Comparison of ENCODE assay signal across 12 cellular contexts in the genomic region with DNA sequence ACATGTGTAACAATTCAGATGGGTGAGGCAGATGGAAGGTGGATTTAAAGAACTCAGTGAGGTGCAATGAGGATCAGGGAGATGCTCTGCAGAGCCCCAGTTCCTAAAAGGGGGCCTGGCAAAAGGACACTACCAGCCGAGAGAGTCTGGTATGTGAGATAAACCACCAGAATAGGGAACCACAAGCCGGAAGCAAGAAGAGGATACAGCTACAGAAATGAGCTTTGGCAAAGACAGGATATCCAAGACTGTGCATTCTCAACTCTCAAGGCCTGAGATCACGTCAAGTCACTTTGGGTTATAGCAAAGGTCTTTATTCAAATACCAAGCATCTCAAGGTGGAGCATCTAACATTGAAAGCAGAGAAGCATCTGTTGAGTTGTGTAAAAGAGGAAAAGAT.
DNase-seq lines count a peak whose midpoint lies in the region; ATAC-seq and TF ChIP-seq lines count a peak whose summit lies in the region.
"Had no signal": no experiment of that assay in that cellular context is flagged by ENCODE, and none has a peak within 500 bp of the region (broad histone marks: within the 10 kb centered on the region; RNA-seq: fewer than 3 reads in every experiment).

No MANE protein-coding gene starts in this region.

- H3K36me3 ChIP-seq in gastrocnemius medialis (no peaks in the 10 kb centered on the region), vagina (no peaks in the 10 kb centered on the region)

- intact Hi-C loops in gastrocnemius medialis (cut with DNase I; ENCODE audit: low total_unique reads) = no loop called here
- intact Hi-C loops in vagina (cut with DNase I) = no loop called here

- H3K4me1 ChIP-seq in gastrocnemius medialis (no peaks in the 10 kb centered on the region), vagina (no peaks in the 10 kb centered on the region)
- H3K4me1 ChIP-seq: foreskin keratinocyte had no signal

- H3K27ac Mint-ChIP-seq in memory B cell = peak overlapping the region; percentile 22
- H3K27ac Mint-ChIP-seq: brain, nephron had no signal

- H3K27me3 Mint-ChIP-seq in memory B cell = no peaks in the 10 kb centered on the region

- in situ Hi-C loops in gastrocnemius medialis (cut with MboI; ENCODE audit: low sequenced_read_pairs in 4 of 4) = no loop called here

- no peak overlapping the region for H3K4me3 Mint-ChIP-seq in memory B cell
- H3K4me3 Mint-ChIP-seq: brain, nephron had no signal

- TF ChIP-seq POLR2A in gastrocnemius medialis (IDR thresholded peaks at IDR 0.05) = no peak
- no peak for TF ChIP-seq POLR2A in vagina (IDR thresholded peaks at IDR 0.05)

- H3K9me3 ChIP-seq in gastrocnemius medialis (no peaks in the 10 kb centered on the region), vagina (no peaks in the 10 kb centered on the region)

- H3K27me3 ChIP-seq in gastrocnemius medialis = no peaks in the 10 kb centered on the region
- no peaks in the 10 kb centered on the region for H3K27me3 ChIP-seq in vagina
- H3K27me3 ChIP-seq: foreskin keratinocyte had no signal

- no peak for TF ChIP-seq CTCF in gastrocnemius medialis (IDR thresholded peaks at IDR 0.05 in 4 of 5, conservative IDR thresholded peaks at IDR 0.05 in 1 of 5)
- TF ChIP-seq CTCF in vagina (IDR thresholded peaks at IDR 0.05) = no peak

- ATAC-seq in GM18909 (IDR thresholded peaks at IDR 0.05; ENCODE audit: poor library complexity, unreplicated experiment) (peak; percentile 95), HG02610 (IDR thresholded peaks at IDR 0.05; ENCODE audit: unreplicated experiment) (peak; percentile 73), HG03575 (IDR thresholded peaks at IDR 0.05; ENCODE audit: extremely low read depth, insufficient number of reproducible peaks, low FRiP score, unreplicated experiment) (peak; percentile 90), memory B cell (ENCODE audit: low read depth) (peak; percentile 86), gastrocnemius medialis (no peak)
- ATAC-seq: foreskin keratinocyte had no signal

- H3K4me1 Mint-ChIP-seq in memory B cell = peaks cover 30% of the 10 kb centered on the region
- H3K4me1 Mint-ChIP-seq: brain had no signal

- H3K36me3 Mint-ChIP-seq in memory B cell = peaks cover 14% of the 10 kb centered on the region
- H3K36me3 Mint-ChIP-seq: brain had no signal

- DNase-seq in memory B cell (ENCODE audit: low spot score in 2 of 2) (peak in 1 of 2 donors; percentile 1), NCI-H2081 (lab: John Stamatoyannopoulos, UW) (no peak), gastrocnemius medialis (no peak), vagina (ENCODE audit: extremely low spot score in 2 of 2) (no peak)
- no peak for DNase-seq in stimulated activated CD4-positive, alpha-beta T cell treated with anti-CD3 and anti-CD28 coated beads, Interleukin-1b, Interleukin-23, amount 100 ng/mL, for 48 hours
- DNase-seq: foreskin keratinocyte, NCI-H2107 had no signal

- H3K27ac ChIP-seq in gastrocnemius medialis (no peak overlapping the region), vagina (no peak overlapping the region)
- H3K27ac ChIP-seq: foreskin keratinocyte had no signal

- H3K4me3 ChIP-seq in gastrocnemius medialis = no peak overlapping the region
- no peak overlapping the region for H3K4me3 ChIP-seq in vagina

- H3K9me3 Mint-ChIP-seq in memory B cell = no peaks in the 10 kb centered on the region
- H3K9me3 Mint-ChIP-seq: brain, nephron had no signal

Comparison
In these comparisons a context has a peak if more than half of its experiments do, and no peak if none do; other contexts are left out.
1. ATAC-seq: peak in GM18909 (single experiment), HG02610 (single experiment), HG03575 (single experiment) and memory B cell (single experiment); none in gastrocnemius medialis (0 of 2).